In genomic region chr6:7542878-7543394, GRCh38 we compare ENCODE assay signal across 8 cellular contexts. TPM values are rescaled to one million over a fixed set of nuclear protein-coding genes. Genes with fewer than 3 reads are reported as not detected.
A peak's percentile ranks its signal among the peaks of the same experiment; 100 is the strongest.
DNase-seq lines count a peak whose midpoint lies in the region; TF ChIP-seq lines count a peak whose summit lies in the region.

No MANE protein-coding gene starts in this region.

- H3K27ac ChIP-seq in HUES64 (ENCODE audit: low read depth, low read length) (peak overlapping the region; percentile 74; the same call in 1 of the 2 replicates), smooth muscle cell (ENCODE audit: low read depth) (peak overlapping the region; percentile 87)

- peaks cover 59% of the 10 kb centered on the region for H3K79me2 ChIP-seq in smooth muscle cell (ENCODE audit: low read depth)

- peak overlapping the region; percentile 69 for H3K4me3 ChIP-seq in BJ (ENCODE audit: low read depth, low read length)
- peak overlapping the region; percentile 85 for H3K4me3 ChIP-seq in HUES64 (ENCODE audit: low read length)
- H3K4me3 ChIP-seq in iPS-18c (ENCODE audit: insufficient read depth, low read depth, low read length), result peak overlapping the region; percentile 82
- peak overlapping the region; percentile 93 for H3K4me3 ChIP-seq in smooth muscle cell

- peaks cover 62% of the 10 kb centered on the region for H4K20me1 ChIP-seq in smooth muscle cell (ENCODE audit: low read depth)

- intact Hi-C loops in head of caudate nucleus (cut with DNase I), result no loop called here

- H3K4me2 ChIP-seq in smooth muscle cell, result peak overlapping the region; percentile 85

- DNase-seq in BJ (ENCODE audit: low read depth) (peak; percentile 20), astrocyte of the hippocampus (ENCODE audit: low read depth, low spot score) (peak; percentile 34), smooth muscle cell (lab: John Stamatoyannopoulos, UW; ENCODE audit: unreplicated experiment) (no peak), head of caudate nucleus (no peak)
- no peak for DNase-seq in activated effector memory CD4-positive, alpha-beta T cell treated with Interleukin-2 at 50 U/mL for 16 hours
- DNase-seq in activated naive CD4-positive, alpha-beta T cell (lab: John Stamatoyannopoulos, UW), result no peak

- under 1% methylated on average over 31 of the region's 31 CpGs for WGBS in HUES64
- under 1% methylated on average over 19 of the region's 31 CpGs for WGBS in smooth muscle cell (ENCODE audit: low lambda C conversion rate)

- H3K4me1 ChIP-seq in HUES64 (ENCODE audit: insufficient read depth, low read length) (peaks cover 37% of the 10 kb centered on the region), smooth muscle cell (ENCODE audit: low read depth) (peaks cover 40% of the 10 kb centered on the region)

- H3K9me3 ChIP-seq in HUES64 (ENCODE audit: insufficient read depth, low read depth, low read length) (no peaks in the 10 kb centered on the region), iPS-18c (ENCODE audit: control insufficient read depth, insufficient read depth, low read length) (no peaks in the 10 kb centered on the region), smooth muscle cell (replicated peaks; ENCODE audit: low read depth) (no peaks in the 10 kb centered on the region)

- TF ChIP-seq CTCF in BJ (IDR thresholded peaks at IDR 0.05; ENCODE audit: insufficient read depth, low read depth, low read length) (no peak), smooth muscle cell (IDR thresholded peaks at IDR 0.05; ENCODE audit: borderline replicate concordance, insufficient read depth, poor library complexity, severe bottlenecking) (no peak)

- H2AFZ ChIP-seq in smooth muscle cell (ENCODE audit: low read depth), result peak overlapping the region; percentile 6

- H3K9ac ChIP-seq in HUES64 (ENCODE audit: low read depth, low read length), result peak overlapping the region; percentile 88; the same call in 1 of the 2 replicates
- peak overlapping the region; percentile 89 for H3K9ac ChIP-seq in smooth muscle cell (ENCODE audit: low read depth)

- H3K36me3 ChIP-seq in BJ (ENCODE audit: control insufficient read depth, insufficient read depth, low read length), result no peaks in the 10 kb centered on the region
- H3K36me3 ChIP-seq in HUES64 (ENCODE audit: insufficient read depth, low read length), result no peaks in the 10 kb centered on the region
- H3K36me3 ChIP-seq in smooth muscle cell (ENCODE audit: low read depth), result no peaks in the 10 kb centered on the region

- POLR2A ChIA-PET in BJ (lab: Charles Lee), result no interaction called here

- H3K27me3 ChIP-seq in BJ (ENCODE audit: control insufficient read depth, insufficient read depth, low read length) (no peaks in the 10 kb centered on the region; the same call in 1 of the 2 replicates), HUES64 (ENCODE audit: insufficient read depth, low read length) (peaks cover 60% of the 10 kb centered on the region), smooth muscle cell (ENCODE audit: low read depth) (no peaks in the 10 kb centered on the region)

- H3F3A ChIP-seq in smooth muscle cell (ENCODE audit: low read depth), result peaks cover 21% of the 10 kb centered on the region

- CTCF ChIA-PET in BJ (lab: Yijun Ruan, JAX), result no interaction called here

RNA-seq across cellular contexts. Expression of gene DSP, which starts 1.5 kb away (rescaled TPM):
- 11.0 and 12.7 TPM in 2 replicates for polyA plus RNA-seq in BJ (2011; rRNA removed)
- 20.3 and 33.6 TPM in 2 replicates for polyA minus RNA-seq in BJ (2011; rRNA and poly(A)+ RNA removed)
- polyA plus RNA-seq in HUES64 (2013, experiment 1 of 2), result 26.1 TPM
- polyA plus RNA-seq in HUES64 (2013, experiment 2 of 2), result 29.6 TPM
- 309 and 347 TPM in 2 replicates for total RNA-seq in smooth muscle cell
- polyA plus RNA-seq in smooth muscle cell, result 64.1 and 170 TPM in 2 replicates

RNA-seq across cellular contexts. Expression of gene SNRNP48, which starts 47.1 kb away (rescaled TPM):
- polyA plus RNA-seq in BJ (2011; rRNA removed) (2.6 and 6.2 TPM in 2 replicates), smooth muscle cell (3.2 and 6.5 TPM in 2 replicates)
- 1.6 and 2.0 TPM in 2 replicates for polyA minus RNA-seq in BJ (2011; rRNA and poly(A)+ RNA removed)
- polyA plus RNA-seq in HUES64 (2013, experiment 1 of 2), result 11.6 TPM
- polyA plus RNA-seq in HUES64 (2013, experiment 2 of 2), result 14.2 TPM
- 11.0 and 16.6 TPM in 2 replicates for total RNA-seq in smooth muscle cell

Comparison
In these comparisons a context has a peak if more than half of its experiments do, and no peak if none do; other contexts are left out.
1. DNase-seq: peak in BJ (single experiment) and astrocyte of the hippocampus (single experiment); none in smooth muscle cell (single experiment), activated effector memory CD4-positive, alpha-beta T cell treated with Interleukin-2 at 50 U/mL for 16 hours (single experiment), head of caudate nucleus (0 of 42) and activated naive CD4-positive, alpha-beta T cell (0 of 4).
2. Peak in every context shown above with its lines, with median percentiles within 50 percentile points of each other: H3K4me3 ChIP-seq.